ENCODE assay signal across 25 cellular contexts in the genomic region with DNA sequence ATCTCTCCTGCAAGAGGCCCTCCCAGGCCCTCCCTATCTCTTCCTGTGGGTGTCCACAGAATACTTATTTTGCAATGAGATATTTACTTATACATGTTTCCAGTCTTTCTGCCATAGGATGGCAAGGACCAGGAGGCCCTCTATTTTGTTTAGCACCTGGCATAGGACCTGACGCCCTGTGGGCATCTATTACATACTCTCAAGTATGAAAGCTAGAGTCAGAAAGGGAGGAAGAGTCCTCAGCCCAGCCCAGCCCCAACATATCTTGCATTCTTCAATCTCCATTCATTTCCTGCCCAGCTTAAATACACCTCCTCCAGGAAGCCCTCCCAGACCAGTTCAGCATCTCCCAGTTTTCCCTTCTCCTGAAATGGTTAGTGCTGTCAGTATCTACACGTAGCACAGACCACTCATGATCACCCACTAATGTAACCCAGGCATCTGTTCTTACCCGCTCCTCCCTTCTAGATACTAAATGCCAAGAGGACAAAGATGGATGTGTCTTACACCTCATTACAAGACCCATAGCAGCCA. TPM values are rescaled to one million over a fixed set of nuclear protein-coding genes. Genes with fewer than 3 reads are reported as not detected.
"Had no signal": no experiment of that assay in that cellular context is flagged by ENCODE, and none has a peak within 500 bp of the region (broad histone marks: within the 10 kb centered on the region; RNA-seq: fewer than 3 reads in every experiment).

No MANE protein-coding gene starts in this region.

- ATAC-seq: activated T-cell treated with anti-CD3 and anti-CD28 coated beads, Interleukin-2, amount 50 U/mL, for 72 hours; left cardiac atrium; natural killer cell; psoas muscle; stimulated activated memory B cell treated with anti-CD40 and anti-IgM and Interleukin-4, amounts not matched to agents 10 μg/mL and 1 μg/mL and 100 μg/mL, for 72 hours had no signal

- H3K4me1 ChIP-seq: foreskin keratinocyte, psoas muscle, right atrium auricular region, testis, vagina had no signal

- H3K4me2 ChIP-seq: hepatocyte had no signal

- FAIRE-seq: endometrium had no signal

- H2AFZ ChIP-seq: hepatocyte had no signal

- H3K9me3 ChIP-seq: ovary, psoas muscle, right atrium auricular region, testis, vagina had no signal

- H3K27me3 ChIP-seq: ovary, right atrium auricular region, testis, vagina had no signal

- H3K27ac ChIP-seq: foreskin keratinocyte, hepatocyte, ovary, psoas muscle, right atrium auricular region, testis, vagina had no signal

- H3K79me2 ChIP-seq: hepatocyte had no signal

- DNase-seq: activated CD4-positive, alpha-beta memory T cell treated with anti-CD3 and anti-CD28 coated beads, Interleukin-2, amount 10 ng/mL, durations not matched to agents 7 days and 5 days; activated CD4-positive, alpha-beta T cell treated with anti-CD3 and anti-CD28 coated beads, Interleukin-2, amount 10 ng/mL, durations not matched to agents 24 days and 14 days; activated gamma-delta T cell; activated naive CD4-positive, alpha-beta T cell treated with anti-CD3 and anti-CD28 coated beads, Interleukin-2, amount 50 U/mL, for 16 hours; activated T-cell treated with anti-CD3 and anti-CD28 coated beads, Interleukin-2, amount 50 U/mL, for 72 hours; anterior cingulate cortex; caudate nucleus; effector CD4-positive, alpha-beta T cell; left cardiac atrium; midbrain; natural killer cell; ovary; psoas muscle; stimulated activated CD4-positive, alpha-beta T cell treated with anti-CD3 and anti-CD28 coated beads, Interleukin-12 subunit alpha, Interleukin-12 subunit beta, amount 100 ng/mL, for 4 hours; testis; trophoblast cell had no signal

- H3K4me3 ChIP-seq: hepatocyte, ovary, psoas muscle, right atrium auricular region, testis, vagina had no signal

- H3K36me3 ChIP-seq: ovary, right atrium auricular region, vagina had no signal

RNA-seq across cellular contexts. Expression of a gene that starts 7.4 kb away (rescaled TPM):
- total RNA-seq: activated CD4-positive, alpha-beta memory T cell treated with anti-CD3 and anti-CD28 coated beads, Interleukin-2, amount 10 ng/mL, durations not matched to agents 7 days and 5 days; activated CD4-positive, alpha-beta T cell treated with anti-CD3 and anti-CD28 coated beads, Interleukin-2, amount 10 ng/mL, durations not matched to agents 24 days and 14 days; activated T-cell treated with anti-CD3 and anti-CD28 coated beads, Interleukin-2, amount 50 U/mL, for 72 hours; foreskin keratinocyte; glomerular endothelial cell; hepatocyte; left cardiac atrium; liver; natural killer cell; psoas muscle; right atrium auricular region; vagina had no signal
- polyA plus RNA-seq: esophagus, foreskin keratinocyte, hepatocyte, liver had no signal

RNA-seq across cellular contexts. Expression of a gene that starts 46.0 kb away (rescaled TPM):
- total RNA-seq: activated CD4-positive, alpha-beta memory T cell treated with anti-CD3 and anti-CD28 coated beads, Interleukin-2, amount 10 ng/mL, durations not matched to agents 7 days and 5 days; activated CD4-positive, alpha-beta T cell treated with anti-CD3 and anti-CD28 coated beads, Interleukin-2, amount 10 ng/mL, durations not matched to agents 24 days and 14 days; activated T-cell treated with anti-CD3 and anti-CD28 coated beads, Interleukin-2, amount 50 U/mL, for 72 hours; foreskin keratinocyte; glomerular endothelial cell; hepatocyte; liver; natural killer cell; vagina had no signal
- polyA plus RNA-seq: foreskin keratinocyte, hepatocyte, liver, psoas muscle had no signal
